Comparison of ENCODE assay signal across 9 cellular contexts in the genomic region with DNA sequence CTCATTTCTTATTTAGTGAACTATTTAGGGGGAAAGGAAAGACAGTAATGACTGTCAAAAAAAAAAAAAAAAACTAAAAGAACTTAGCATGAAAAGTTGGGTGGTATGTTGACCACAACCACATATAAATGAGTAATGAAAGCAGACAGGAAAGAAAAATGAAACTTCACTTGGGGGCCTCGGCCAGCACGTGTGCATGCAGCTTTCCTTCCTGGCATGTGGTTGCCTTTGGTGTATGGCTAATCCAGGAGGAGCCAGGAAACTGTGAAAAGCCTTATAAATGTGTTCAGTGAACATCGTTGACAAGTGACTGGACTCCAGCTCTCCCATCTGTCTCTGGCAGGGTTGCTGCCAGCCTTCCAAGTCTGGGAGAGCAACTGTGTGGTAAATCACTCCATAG.
A peak's percentile ranks its signal among the peaks of the same experiment; 100 is the strongest.
DNase-seq lines count a peak whose midpoint lies in the region; ATAC-seq and TF ChIP-seq lines count a peak whose summit lies in the region.
"Had no signal": no experiment of that assay in that cellular context is flagged by ENCODE, and none has a peak within 500 bp of the region (broad histone marks: within the 10 kb centered on the region; RNA-seq: fewer than 3 reads in every experiment).

No MANE protein-coding gene starts in this region.

- in situ Hi-C loops in GM23248 (cut with MboI) = no loop called here

- H3K23ac ChIP-seq in H9 (ENCODE audit: insufficient read length, low read depth, low read length) = no peak overlapping the region

- no peak overlapping the region for H3K56ac ChIP-seq in H9 (ENCODE audit: insufficient read length, low read depth, low read length)

- H2BK12ac ChIP-seq in H9 (ENCODE audit: insufficient read length, low read depth, low read length) = no peak overlapping the region

- no peaks in the 10 kb centered on the region for H3K79me1 ChIP-seq in H9 (ENCODE audit: insufficient read depth, low read depth, low read length, poor library complexity, severe bottlenecking)

- H2BK120ac ChIP-seq in H9 (ENCODE audit: low read depth, low read length, poor library complexity, severe bottlenecking) = no peak overlapping the region

- H3K23me2 ChIP-seq in H9 (ENCODE audit: insufficient read length, low read depth, low read length, poor library complexity, severe bottlenecking) = no peaks in the 10 kb centered on the region

- no peak overlapping the region for H3K18ac ChIP-seq in H9 (ENCODE audit: insufficient read length, low read depth, low read length)

- H3K4me2 ChIP-seq in GM23248 (ENCODE audit: unreplicated experiment) (peak overlapping the region; percentile 51), H9 (ENCODE audit: insufficient read depth, insufficient read length, low read length) (no peak overlapping the region)

- H4K91ac ChIP-seq in H9 (ENCODE audit: insufficient read length, low read depth, low read length) = no peak overlapping the region

- H4K20me1 ChIP-seq in GM23248 (ENCODE audit: insufficient read depth) = no peaks in the 10 kb centered on the region
- H4K20me1 ChIP-seq in H9 (ENCODE audit: control insufficient read depth, insufficient read depth, insufficient read length) = no peaks in the 10 kb centered on the region

- H2AFZ ChIP-seq in GM23248 (0 out of 2 replicates have a peak overlapping the region, but pooled peaks have one; percentile 13), H9 (ENCODE audit: low read length) (no peak overlapping the region)

- peaks cover 28% of the 10 kb centered on the region for H3F3A ChIP-seq in GM23248 (ENCODE audit: insufficient read depth)

- no peaks in the 10 kb centered on the region for H3K9me3 Mint-ChIP-seq in H9

- ATAC-seq in GM21717 (IDR thresholded peaks at IDR 0.05; ENCODE audit: unreplicated experiment) = no peak
- no peak for ATAC-seq in left lobe of liver

- H3K9ac ChIP-seq in GM23248 (peak overlapping the region; percentile 47), H9 (ENCODE audit: extremely low read depth, insufficient read length, low read length) (no peak overlapping the region)

- CTCF ChIA-PET in A673 (lab: Charles Lee) = no interaction called here

- no peak overlapping the region for H4K8ac ChIP-seq in H9 (replicated peaks; ENCODE audit: insufficient read length, low read depth, low read length)

- H3K27ac ChIP-seq in GM23248 (peak overlapping the region; percentile 74), right atrium auricular region (peak overlapping the region in 1 of 2 donors; percentile 38), H9 (ENCODE audit: insufficient read length, low read depth, low read length) (no peak overlapping the region), A673 (ENCODE audit: low read depth, low read length, poor library complexity, severe bottlenecking) (no peak overlapping the region)

- H3K4me3 ChIP-seq in GM23248 = no peak overlapping the region
- H3K4me3 ChIP-seq in right atrium auricular region = no peak overlapping the region
- H3K4me3 ChIP-seq in A673 (ENCODE audit: low read depth, low read length, poor library complexity, severe bottlenecking) = no peak overlapping the region

- no peaks in the 10 kb centered on the region for H3K9me2 ChIP-seq in GM23248 (ENCODE audit: insufficient read depth)

- intact Hi-C loops in A673 (cut with micrococcal nuclease; ENCODE audit: unreplicated experiment) = no loop called here

- POLR2A ChIA-PET in A673 (lab: Charles Lee; ENCODE audit: low non-redundant PET) = no interaction called here

- no peaks in the 10 kb centered on the region for H3K36me3 Mint-ChIP-seq in H9 (ENCODE audit: insufficient read depth in 1 of 3, low read depth in 3 of 3)

- no peaks in the 10 kb centered on the region for H3K9me3 ChIP-seq in GM23248 (ENCODE audit: low read depth)
- no peaks in the 10 kb centered on the region for H3K9me3 ChIP-seq in right atrium auricular region
- no peaks in the 10 kb centered on the region for H3K9me3 ChIP-seq in H9 (ENCODE audit: control insufficient read depth, low read depth, low read length)
- no peaks in the 10 kb centered on the region for H3K9me3 ChIP-seq in A673 (ENCODE audit: low read depth, low read length, poor library complexity, severe bottlenecking)

- no peak overlapping the region for H2BK15ac ChIP-seq in H9 (ENCODE audit: low read depth, low read length)

- H3K27me3 Mint-ChIP-seq in H9 (ENCODE audit: low read depth) = no peaks in the 10 kb centered on the region

- peak; percentile 89 for DNase-seq in EL
- peak; percentile 93 for DNase-seq in GM23248
- peak; percentile 4 for DNase-seq in NCI-H1694 treated with DMSO at 0.1 percent for 48 hours (lab: John Stamatoyannopoulos, UW)
- DNase-seq in right atrium auricular region (ENCODE audit: low spot score) = peak; percentile 59
- no peak for DNase-seq in H9
- no peak for DNase-seq in left lobe of liver (ENCODE audit: low spot score)
- DNase-seq in A673 (ENCODE audit: low spot score) = no peak
- DNase-seq: retina had no signal

- no peak overlapping the region for H2BK5ac ChIP-seq in H9 (ENCODE audit: insufficient read length, low read length)

- H3K4me1 ChIP-seq in GM23248 (ENCODE audit: insufficient read depth) = peaks cover 30% of the 10 kb centered on the region
- no peaks in the 10 kb centered on the region for H3K4me1 ChIP-seq in right atrium auricular region
- no peaks in the 10 kb centered on the region for H3K4me1 ChIP-seq in H9 (ENCODE audit: insufficient read depth, low read length)
- H3K4me1 ChIP-seq in A673 (ENCODE audit: insufficient read depth, low read length, poor library complexity, severe bottlenecking) = no peaks in the 10 kb centered on the region

- H3K14ac ChIP-seq in H9 (ENCODE audit: insufficient read depth, low read length) = no peak overlapping the region

- no peak overlapping the region for H3K4me3 Mint-ChIP-seq in H9

- H3K4me1 Mint-ChIP-seq in H9 = no peaks in the 10 kb centered on the region

- H3K27ac Mint-ChIP-seq in H9 = no peak overlapping the region

- H4K5ac ChIP-seq in H9 (ENCODE audit: insufficient read length, low read depth, low read length) = no peak overlapping the region

- H3K36me3 ChIP-seq in GM23248 (ENCODE audit: low read depth) (no peaks in the 10 kb centered on the region), right atrium auricular region (no peaks in the 10 kb centered on the region), A673 (ENCODE audit: insufficient read depth, low read length, poor library complexity, severe bottlenecking) (no peaks in the 10 kb centered on the region)

- H3K79me2 ChIP-seq in GM23248 (ENCODE audit: insufficient read depth) = no peaks in the 10 kb centered on the region
- H3K79me2 ChIP-seq in H9 (ENCODE audit: insufficient read depth, low read length) = no peaks in the 10 kb centered on the region

- TF ChIP-seq CTCF in right atrium auricular region (IDR thresholded peaks at IDR 0.05) (no peak), H9 (conservative IDR thresholded peaks at IDR 0.05) (no peak), A673 (conservative IDR thresholded peaks at IDR 0.05; ENCODE audit: low read depth, low read length) (no peak)

- H3K4ac ChIP-seq in H9 (ENCODE audit: low read depth, low read length) = no peak overlapping the region

- H3K27me3 ChIP-seq in GM23248 (replicated peaks; ENCODE audit: insufficient read depth) (no peaks in the 10 kb centered on the region), right atrium auricular region (no peaks in the 10 kb centered on the region), H9 (ENCODE audit: insufficient read depth, low read length) (no peaks in the 10 kb centered on the region), A673 (replicated peaks; ENCODE audit: insufficient read depth, low read depth, low read length, poor library complexity) (no peaks in the 10 kb centered on the region)

- no peak overlapping the region for H3T11ph ChIP-seq in H9 (ENCODE audit: low read length)

- H2AK5ac ChIP-seq in H9 (ENCODE audit: insufficient read length, low read length) = no peak overlapping the region

- BruUV-seq in A673 (replicated peaks; lab: Mats Ljungman, UMichigan) = no TSS peak

- H2BK20ac ChIP-seq in H9 (ENCODE audit: low read depth, low read length, poor library complexity, severe bottlenecking) = no peak overlapping the region

- WGBS in GM23248 (ENCODE audit: low coverage in 1 of 2, low lambda C conversion rate in 2 of 2, missing lambda C conversion rate in 2 of 2), 2 experiments = 0 to 2% methylated on average over 3 of the region's 3 CpGs
- no CpG with 5 or more reads among the region's 3 CpGs for WGBS in H9 (ENCODE audit: extremely low coverage, insufficient read length, low lambda C conversion rate)

Comparison
In these comparisons a context has a peak if more than half of its experiments do, and no peak if none do; other contexts are left out.
1. DNase-seq: peak in EL (single experiment), GM23248 (single experiment), NCI-H1694 treated with DMSO at 0.1 percent for 48 hours (single experiment) and right atrium auricular region (single experiment); none in H9 (single experiment), left lobe of liver (single experiment) and A673 (single experiment).